In the genomic region with DNA sequence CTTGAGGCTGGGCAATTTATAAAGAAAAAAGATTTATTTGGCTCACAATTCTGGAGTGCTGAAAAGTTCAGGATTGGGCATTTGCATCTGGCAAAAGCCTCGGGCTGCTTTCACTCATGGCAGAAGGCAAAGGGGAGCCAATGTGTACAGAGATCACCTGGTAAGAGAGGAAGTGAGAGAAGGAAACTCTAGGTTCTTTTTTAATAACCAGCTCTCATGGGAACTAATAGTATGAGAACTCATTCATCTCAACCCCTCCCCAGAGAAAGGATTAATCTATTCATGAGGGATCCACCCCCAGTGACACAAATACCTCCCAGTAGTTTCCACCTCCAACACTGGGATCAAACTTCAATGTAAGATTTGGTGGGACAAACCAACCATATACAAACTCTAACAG, we compare ENCODE assay signal across 1 cellular context.
TF ChIP-seq lines count a peak whose summit lies in the region.

No MANE protein-coding gene starts in this region.

TF ChIP-seq in WTC11, 78 proteins besides CTCF, POLR2A, EP300 and RAD21 (continued from another document):
- TF ChIP-seq, protein P1, sequence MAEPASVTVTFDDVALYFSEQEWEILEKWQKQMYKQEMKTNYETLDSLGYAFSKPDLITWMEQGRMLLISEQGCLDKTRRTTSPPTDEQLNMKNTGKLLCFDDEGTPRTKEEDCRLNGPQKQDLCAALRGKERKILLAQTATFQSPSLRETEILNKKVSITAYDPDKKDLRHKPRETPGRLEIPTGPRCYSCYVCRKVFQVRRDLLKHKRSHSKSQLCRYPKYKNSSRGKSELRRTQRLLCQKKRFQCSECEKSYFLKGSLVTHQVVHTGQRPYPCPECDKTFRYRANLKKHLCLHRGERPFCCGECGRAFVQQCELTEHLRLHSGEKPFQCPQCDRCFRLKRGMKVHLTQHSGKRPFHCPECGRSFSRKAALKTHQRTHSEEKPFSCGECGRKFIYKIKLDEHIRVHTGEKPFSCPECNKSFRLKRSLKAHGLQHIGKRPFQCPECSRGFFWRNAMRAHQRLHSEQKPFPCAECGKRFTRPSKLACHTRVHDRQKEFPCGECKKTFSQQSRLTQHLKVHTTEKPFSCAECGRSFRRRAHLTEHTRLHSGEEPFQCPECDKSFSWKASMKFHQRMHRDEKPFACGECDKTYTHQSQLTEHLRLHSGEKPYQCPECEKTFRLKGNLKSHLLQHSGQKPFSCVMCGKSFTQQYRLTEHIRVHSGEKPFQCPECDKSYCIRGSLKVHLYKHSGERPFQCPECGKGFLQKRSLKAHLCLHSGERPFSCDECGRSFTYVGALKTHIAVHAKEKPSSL (CRISPR knock-in tag; conservative IDR thresholded peaks at IDR 0.05) = no peak
- TF ChIP-seq ZNF232 (CRISPR knock-in tag; IDR thresholded peaks at IDR 0.05) = no peak
- TF ChIP-seq, protein P2, sequence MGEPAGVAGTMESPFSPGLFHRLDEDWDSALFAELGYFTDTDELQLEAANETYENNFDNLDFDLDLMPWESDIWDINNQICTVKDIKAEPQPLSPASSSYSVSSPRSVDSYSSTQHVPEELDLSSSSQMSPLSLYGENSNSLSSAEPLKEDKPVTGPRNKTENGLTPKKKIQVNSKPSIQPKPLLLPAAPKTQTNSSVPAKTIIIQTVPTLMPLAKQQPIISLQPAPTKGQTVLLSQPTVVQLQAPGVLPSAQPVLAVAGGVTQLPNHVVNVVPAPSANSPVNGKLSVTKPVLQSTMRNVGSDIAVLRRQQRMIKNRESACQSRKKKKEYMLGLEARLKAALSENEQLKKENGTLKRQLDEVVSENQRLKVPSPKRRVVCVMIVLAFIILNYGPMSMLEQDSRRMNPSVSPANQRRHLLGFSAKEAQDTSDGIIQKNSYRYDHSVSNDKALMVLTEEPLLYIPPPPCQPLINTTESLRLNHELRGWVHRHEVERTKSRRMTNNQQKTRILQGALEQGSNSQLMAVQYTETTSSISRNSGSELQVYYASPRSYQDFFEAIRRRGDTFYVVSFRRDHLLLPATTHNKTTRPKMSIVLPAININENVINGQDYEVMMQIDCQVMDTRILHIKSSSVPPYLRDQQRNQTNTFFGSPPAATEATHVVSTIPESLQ (CRISPR knock-in tag; IDR thresholded peaks at IDR 0.05) = no peak
